8 cellular contexts compared by ENCODE assay signal in genomic region chr10:19412531-19412930, GRCh38.
A peak's percentile ranks its signal among the peaks of the same experiment; 100 is the strongest.
DNase-seq lines count a peak whose midpoint lies in the region; ATAC-seq and TF ChIP-seq lines count a peak whose summit lies in the region.
"Had no signal": no experiment of that assay in that cellular context is flagged by ENCODE, and none has a peak within 500 bp of the region (broad histone marks: within the 10 kb centered on the region; RNA-seq: fewer than 3 reads in every experiment).

No MANE protein-coding gene starts in this region.

- ATAC-seq in HG03025 (IDR thresholded peaks at IDR 0.05; ENCODE audit: low FRiP score, unreplicated experiment), result no peak

- no peaks in the 10 kb centered on the region for H3K27me3 Mint-ChIP-seq in glutamatergic neuron (ENCODE audit: unreplicated experiment)
- H3K27me3 Mint-ChIP-seq: activated CD4-positive, alpha-beta T cell treated with anti-CD3 and anti-CD28 coated beads, Interleukin-2, amount 10 ng/mL, durations not matched to agents 7 days and 5 days had no signal

- no peaks in the 10 kb centered on the region for H3F3A ChIP-seq in smooth muscle cell (ENCODE audit: low read depth)

- no peaks in the 10 kb centered on the region for H3K4me1 ChIP-seq in smooth muscle cell (ENCODE audit: low read depth)

- H3K4me3 ChIP-seq in HFF-Myc (replicated peaks; ENCODE audit: low read depth, low read length) (no peak overlapping the region), smooth muscle cell (no peak overlapping the region)

- no peak overlapping the region for H2AFZ ChIP-seq in smooth muscle cell (ENCODE audit: low read depth)

- CTCF ChIA-PET in RWPE1 (lab: Yijun Ruan, JAX), result no interaction called here

- no peaks in the 10 kb centered on the region for H4K20me1 ChIP-seq in smooth muscle cell (ENCODE audit: low read depth)

- H3K4me2 ChIP-seq in smooth muscle cell, result no peak overlapping the region

- no peaks in the 10 kb centered on the region for H3K36me3 Mint-ChIP-seq in glutamatergic neuron (ENCODE audit: unreplicated experiment)

- H3K9me3 ChIP-seq in smooth muscle cell (replicated peaks; ENCODE audit: low read depth), result no peaks in the 10 kb centered on the region

- no peaks in the 10 kb centered on the region for H3K36me3 ChIP-seq in smooth muscle cell (ENCODE audit: low read depth)

- H3K4me1 Mint-ChIP-seq in glutamatergic neuron (ENCODE audit: low read depth, unreplicated experiment), result no peaks in the 10 kb centered on the region
- H3K4me1 Mint-ChIP-seq: activated CD4-positive, alpha-beta T cell treated with anti-CD3 and anti-CD28 coated beads, Interleukin-2, amount 10 ng/mL, durations not matched to agents 7 days and 5 days had no signal

- H3K27me3 ChIP-seq in smooth muscle cell (ENCODE audit: low read depth), result no peaks in the 10 kb centered on the region

- no peak overlapping the region for H3K27ac ChIP-seq in smooth muscle cell (ENCODE audit: low read depth)
- H3K27ac ChIP-seq in RWPE1, result no peak overlapping the region

- peak; percentile 15 for TF ChIP-seq CTCF in HFF-Myc (IDR thresholded peaks at IDR 0.05; ENCODE audit: low read depth, low read length, missing control alignments)
- TF ChIP-seq CTCF in glutamatergic neuron (IDR thresholded peaks at IDR 0.05; ENCODE audit: partially characterized antibody, unreplicated experiment), result peak; percentile 65
- TF ChIP-seq CTCF in smooth muscle cell (IDR thresholded peaks at IDR 0.05; ENCODE audit: borderline replicate concordance, insufficient read depth, poor library complexity, severe bottlenecking), result peak; percentile 68
- no peak for TF ChIP-seq CTCF in RWPE1 (conservative IDR thresholded peaks at IDR 0.05; ENCODE audit: low read depth)

- POLR2A ChIA-PET in RWPE1 (lab: Yijun Ruan, JAX; ENCODE audit: low non-redundant PET), result no interaction called here

- H3K9me3 Mint-ChIP-seq in glutamatergic neuron (ENCODE audit: unreplicated experiment), result no peaks in the 10 kb centered on the region
- H3K9me3 Mint-ChIP-seq: activated CD4-positive, alpha-beta T cell treated with anti-CD3 and anti-CD28 coated beads, Interleukin-2, amount 10 ng/mL, durations not matched to agents 7 days and 5 days had no signal

- DNase-seq in HFF-Myc (ENCODE audit: extremely low read depth, low read depth), result no peak
- DNase-seq in RPMI7951 (ENCODE audit: low read depth), result peak; percentile 29
- no peak for DNase-seq in glutamatergic neuron
- no peak for DNase-seq in smooth muscle cell (lab: John Stamatoyannopoulos, UW; ENCODE audit: unreplicated experiment)
- no peak for DNase-seq in RWPE1 (ENCODE audit: low spot score)
- no peak for DNase-seq in NCI-H1930 (lab: John Stamatoyannopoulos, UW)
- DNase-seq: activated CD4-positive, alpha-beta T cell treated with anti-CD3 and anti-CD28 coated beads, Interleukin-2, amount 10 ng/mL, durations not matched to agents 7 days and 5 days had no signal

- H3K79me2 ChIP-seq in smooth muscle cell (ENCODE audit: low read depth), result no peaks in the 10 kb centered on the region

- no peak overlapping the region for H3K27ac Mint-ChIP-seq in glutamatergic neuron (ENCODE audit: unreplicated experiment)
- H3K27ac Mint-ChIP-seq: activated CD4-positive, alpha-beta T cell treated with anti-CD3 and anti-CD28 coated beads, Interleukin-2, amount 10 ng/mL, durations not matched to agents 7 days and 5 days had no signal

- no peak overlapping the region for H3K9ac ChIP-seq in smooth muscle cell (ENCODE audit: low read depth)

- no peak overlapping the region for H3K4me3 Mint-ChIP-seq in glutamatergic neuron (ENCODE audit: unreplicated experiment)
- H3K4me3 Mint-ChIP-seq: activated CD4-positive, alpha-beta T cell treated with anti-CD3 and anti-CD28 coated beads, Interleukin-2, amount 10 ng/mL, durations not matched to agents 7 days and 5 days had no signal
